1 cellular context compared by ENCODE assay signal in the genomic region with DNA sequence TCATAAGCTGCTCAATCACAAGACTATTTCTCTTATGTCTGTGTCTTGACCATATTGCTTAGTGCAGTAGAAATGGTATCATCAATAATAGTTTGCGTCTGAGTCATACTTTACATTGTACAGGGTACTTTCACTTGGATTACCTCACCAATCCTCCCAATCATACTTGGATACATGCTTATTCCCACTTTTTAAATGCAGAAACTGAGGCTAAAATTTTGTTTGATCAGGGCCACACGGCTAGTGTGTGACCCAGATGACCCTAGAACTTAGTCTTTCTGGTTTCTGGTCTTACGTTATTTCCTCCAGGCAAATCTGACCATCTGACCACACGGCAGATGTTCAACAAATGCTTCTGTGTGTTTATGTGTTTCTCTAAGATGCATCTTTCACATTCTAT.
TF ChIP-seq lines count a peak whose summit lies in the region.

No MANE protein-coding gene starts in this region.

TF ChIP-seq in GM12878, 131 proteins besides CTCF, POLR2A, EP300 and RAD21 (continues in another document):
- TF ChIP-seq YBX1 (IDR thresholded peaks at IDR 0.05) (no peak), KAT2A (conservative IDR thresholded peaks at IDR 0.05; ENCODE audit: control insufficient read depth, low read depth, low read length) (no peak), HDAC2 (IDR thresholded peaks at IDR 0.05) (no peak), ZSCAN29 (IDR thresholded peaks at IDR 0.05) (no peak), PML (IDR thresholded peaks at IDR 0.05; ENCODE audit: low read length) (no peak; the same call in 1 of the 2 replicates), CREB1 (IDR thresholded peaks at IDR 0.05; ENCODE audit: low read depth) (no peak), USF1 (IDR thresholded peaks at IDR 0.05; ENCODE audit: borderline replicate concordance, extremely low read length, insufficient read depth, low read depth, low read length) (no peak), YY1 (IDR thresholded peaks at IDR 0.05; ENCODE audit: low read depth, low read length) (no peak), JUND (IDR thresholded peaks at IDR 0.05; ENCODE audit: low read depth, low read length) (no peak), MTA2 (IDR thresholded peaks at IDR 0.05; ENCODE audit: low read depth) (no peak), FOXK2 (IDR thresholded peaks at IDR 0.05) (no peak), SMC3 (IDR thresholded peaks at IDR 0.05; ENCODE audit: borderline replicate concordance, low read length) (no peak), ATF3 (IDR thresholded peaks at IDR 0.05; ENCODE audit: borderline replicate concordance, extremely low read depth, low read depth, low read length) (no peak), RFX5 (IDR thresholded peaks at IDR 0.05; ENCODE audit: low read depth, low read length) (no peak), POLR2AphosphoS2 (IDR thresholded peaks at IDR 0.05; ENCODE audit: low read depth, low read length) (no peak), CREM (IDR thresholded peaks at IDR 0.05; ENCODE audit: low read depth) (peak; percentile 41), SIN3A (IDR thresholded peaks at IDR 0.05; ENCODE audit: low read depth, low read length) (no peak), NR2C1 (IDR thresholded peaks at IDR 0.05) (no peak), BHLHE40 (IDR thresholded peaks at IDR 0.05; ENCODE audit: borderline replicate concordance in 1 of 2, low read depth in 2 of 2, low read length in 1 of 2) (no peak), CHD4 (IDR thresholded peaks at IDR 0.05) (no peak), IKZF1 (conservative IDR thresholded peaks at IDR 0.05) (peak; percentile 80), KLF5 (IDR thresholded peaks at IDR 0.05; ENCODE audit: partially characterized antibody) (no peak), JUNB (IDR thresholded peaks at IDR 0.05) (peak; percentile 71), ESRRA (IDR thresholded peaks at IDR 0.05; ENCODE audit: low read length) (no peak), PAX8 (IDR thresholded peaks at IDR 0.05) (no peak), NFXL1 (IDR thresholded peaks at IDR 0.05; ENCODE audit: borderline replicate concordance) (no peak), EGR1 (IDR thresholded peaks at IDR 0.05; ENCODE audit: borderline replicate concordance in 1 of 2, low read depth in 2 of 2, low read length in 2 of 2) (no peak), WRNIP1 (IDR thresholded peaks at IDR 0.05; ENCODE audit: borderline replicate concordance, low read depth, low read length) (no peak), MXI1 (IDR thresholded peaks at IDR 0.05; ENCODE audit: low read depth, low read length) (no peak), POLR2AphosphoS5 (IDR thresholded peaks at IDR 0.05; ENCODE audit: low read length) (no peak), NFIC (IDR thresholded peaks at IDR 0.05; ENCODE audit: low read depth, low read length) (peak; percentile 71; the same call in 1 of the 2 replicates), RCOR1 (conservative IDR thresholded peaks at IDR 0.05; ENCODE audit: low read depth, low read length) (no peak), TBL1XR1 (IDR thresholded peaks at IDR 0.05; ENCODE audit: low read depth, low read length) (no peak), ATF7 (IDR thresholded peaks at IDR 0.05; ENCODE audit: low read depth) (peak; percentile 72), IKZF2 (IDR thresholded peaks at IDR 0.05) (peak; percentile 34; a peak in 1 of 4 replicates), EZH2 (IDR thresholded peaks at IDR 0.05; ENCODE audit: borderline replicate concordance, control insufficient read depth, low read depth, low read length) (no peak), POU2F2 (IDR thresholded peaks at IDR 0.05; ENCODE audit: borderline replicate concordance, low read depth, low read length) (no peak), ETV6 (conservative IDR thresholded peaks at IDR 0.05 in 1 of 2, IDR thresholded peaks at IDR 0.05 in 1 of 2; ENCODE audit: borderline replicate concordance in 1 of 2, low read depth in 1 of 2) (peak in 1 of 2 experiments; percentile 48; a peak in 1 of 4 replicates), NRF1 (conservative IDR thresholded peaks at IDR 0.05; ENCODE audit: low read depth, low read length) (no peak), BCL11A (IDR thresholded peaks at IDR 0.05; ENCODE audit: low read depth, low read length) (peak; percentile 71; the same call in 1 of the 2 replicates), LARP7 (IDR thresholded peaks at IDR 0.05) (no peak), GATAD2B (conservative IDR thresholded peaks at IDR 0.05; ENCODE audit: low read depth) (peak; percentile 57; the same call in 1 of the 2 replicates), E2F4 (IDR thresholded peaks at IDR 0.05; ENCODE audit: low read depth, low read length) (no peak), ZBTB11 (CRISPR knock-in tag; IDR thresholded peaks at IDR 0.05) (no peak), PAX5 (IDR thresholded peaks at IDR 0.05; ENCODE audit: borderline replicate concordance, low read depth, low read length) (no peak), ZNF24 (IDR thresholded peaks at IDR 0.05) (no peak), MAX (IDR thresholded peaks at IDR 0.05; ENCODE audit: low read depth, low read length) (no peak), NFYA (IDR thresholded peaks at IDR 0.05; ENCODE audit: borderline replicate concordance, low read depth, low read length) (no peak)
- TF ChIP-seq, protein P1, sequence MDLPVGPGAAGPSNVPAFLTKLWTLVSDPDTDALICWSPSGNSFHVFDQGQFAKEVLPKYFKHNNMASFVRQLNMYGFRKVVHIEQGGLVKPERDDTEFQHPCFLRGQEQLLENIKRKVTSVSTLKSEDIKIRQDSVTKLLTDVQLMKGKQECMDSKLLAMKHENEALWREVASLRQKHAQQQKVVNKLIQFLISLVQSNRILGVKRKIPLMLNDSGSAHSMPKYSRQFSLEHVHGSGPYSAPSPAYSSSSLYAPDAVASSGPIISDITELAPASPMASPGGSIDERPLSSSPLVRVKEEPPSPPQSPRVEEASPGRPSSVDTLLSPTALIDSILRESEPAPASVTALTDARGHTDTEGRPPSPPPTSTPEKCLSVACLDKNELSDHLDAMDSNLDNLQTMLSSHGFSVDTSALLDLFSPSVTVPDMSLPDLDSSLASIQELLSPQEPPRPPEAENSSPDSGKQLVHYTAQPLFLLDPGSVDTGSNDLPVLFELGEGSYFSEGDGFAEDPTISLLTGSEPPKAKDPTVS (IDR thresholded peaks at IDR 0.05; ENCODE audit: low read depth, low read length) = no peak
- TF ChIP-seq, protein P2, sequence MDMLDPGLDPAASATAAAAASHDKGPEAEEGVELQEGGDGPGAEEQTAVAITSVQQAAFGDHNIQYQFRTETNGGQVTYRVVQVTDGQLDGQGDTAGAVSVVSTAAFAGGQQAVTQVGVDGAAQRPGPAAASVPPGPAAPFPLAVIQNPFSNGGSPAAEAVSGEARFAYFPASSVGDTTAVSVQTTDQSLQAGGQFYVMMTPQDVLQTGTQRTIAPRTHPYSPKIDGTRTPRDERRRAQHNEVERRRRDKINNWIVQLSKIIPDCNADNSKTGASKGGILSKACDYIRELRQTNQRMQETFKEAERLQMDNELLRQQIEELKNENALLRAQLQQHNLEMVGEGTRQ (IDR thresholded peaks at IDR 0.05; ENCODE audit: borderline replicate concordance, low read depth, low read length) = no peak
- TF ChIP-seq, protein P3, sequence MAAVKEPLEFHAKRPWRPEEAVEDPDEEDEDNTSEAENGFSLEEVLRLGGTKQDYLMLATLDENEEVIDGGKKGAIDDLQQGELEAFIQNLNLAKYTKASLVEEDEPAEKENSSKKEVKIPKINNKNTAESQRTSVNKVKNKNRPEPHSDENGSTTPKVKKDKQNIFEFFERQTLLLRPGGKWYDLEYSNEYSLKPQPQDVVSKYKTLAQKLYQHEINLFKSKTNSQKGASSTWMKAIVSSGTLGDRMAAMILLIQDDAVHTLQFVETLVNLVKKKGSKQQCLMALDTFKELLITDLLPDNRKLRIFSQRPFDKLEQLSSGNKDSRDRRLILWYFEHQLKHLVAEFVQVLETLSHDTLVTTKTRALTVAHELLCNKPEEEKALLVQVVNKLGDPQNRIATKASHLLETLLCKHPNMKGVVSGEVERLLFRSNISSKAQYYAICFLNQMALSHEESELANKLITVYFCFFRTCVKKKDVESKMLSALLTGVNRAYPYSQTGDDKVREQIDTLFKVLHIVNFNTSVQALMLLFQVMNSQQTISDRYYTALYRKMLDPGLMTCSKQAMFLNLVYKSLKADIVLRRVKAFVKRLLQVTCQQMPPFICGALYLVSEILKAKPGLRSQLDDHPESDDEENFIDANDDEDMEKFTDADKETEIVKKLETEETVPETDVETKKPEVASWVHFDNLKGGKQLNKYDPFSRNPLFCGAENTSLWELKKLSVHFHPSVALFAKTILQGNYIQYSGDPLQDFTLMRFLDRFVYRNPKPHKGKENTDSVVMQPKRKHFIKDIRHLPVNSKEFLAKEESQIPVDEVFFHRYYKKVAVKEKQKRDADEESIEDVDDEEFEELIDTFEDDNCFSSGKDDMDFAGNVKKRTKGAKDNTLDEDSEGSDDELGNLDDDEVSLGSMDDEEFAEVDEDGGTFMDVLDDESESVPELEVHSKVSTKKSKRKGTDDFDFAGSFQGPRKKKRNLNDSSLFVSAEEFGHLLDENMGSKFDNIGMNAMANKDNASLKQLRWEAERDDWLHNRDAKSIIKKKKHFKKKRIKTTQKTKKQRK (IDR thresholded peaks at IDR 0.05; ENCODE audit: low read depth, low read length) = no peak
- TF ChIP-seq, protein P4, sequence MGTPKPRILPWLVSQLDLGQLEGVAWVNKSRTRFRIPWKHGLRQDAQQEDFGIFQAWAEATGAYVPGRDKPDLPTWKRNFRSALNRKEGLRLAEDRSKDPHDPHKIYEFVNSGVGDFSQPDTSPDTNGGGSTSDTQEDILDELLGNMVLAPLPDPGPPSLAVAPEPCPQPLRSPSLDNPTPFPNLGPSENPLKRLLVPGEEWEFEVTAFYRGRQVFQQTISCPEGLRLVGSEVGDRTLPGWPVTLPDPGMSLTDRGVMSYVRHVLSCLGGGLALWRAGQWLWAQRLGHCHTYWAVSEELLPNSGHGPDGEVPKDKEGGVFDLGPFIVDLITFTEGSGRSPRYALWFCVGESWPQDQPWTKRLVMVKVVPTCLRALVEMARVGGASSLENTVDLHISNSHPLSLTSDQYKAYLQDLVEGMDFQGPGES (IDR thresholded peaks at IDR 0.05) = no peak
- TF ChIP-seq, protein P5, sequence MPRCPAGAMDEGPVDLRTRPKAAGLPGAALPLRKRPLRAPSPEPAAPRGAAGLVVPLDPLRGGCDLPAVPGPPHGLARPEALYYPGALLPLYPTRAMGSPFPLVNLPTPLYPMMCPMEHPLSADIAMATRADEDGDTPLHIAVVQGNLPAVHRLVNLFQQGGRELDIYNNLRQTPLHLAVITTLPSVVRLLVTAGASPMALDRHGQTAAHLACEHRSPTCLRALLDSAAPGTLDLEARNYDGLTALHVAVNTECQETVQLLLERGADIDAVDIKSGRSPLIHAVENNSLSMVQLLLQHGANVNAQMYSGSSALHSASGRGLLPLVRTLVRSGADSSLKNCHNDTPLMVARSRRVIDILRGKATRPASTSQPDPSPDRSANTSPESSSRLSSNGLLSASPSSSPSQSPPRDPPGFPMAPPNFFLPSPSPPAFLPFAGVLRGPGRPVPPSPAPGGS (IDR thresholded peaks at IDR 0.05; ENCODE audit: borderline replicate concordance, insufficient read depth, low read depth, low read length, poor library complexity, severe bottlenecking) = no peak
- TF ChIP-seq, protein P6, sequence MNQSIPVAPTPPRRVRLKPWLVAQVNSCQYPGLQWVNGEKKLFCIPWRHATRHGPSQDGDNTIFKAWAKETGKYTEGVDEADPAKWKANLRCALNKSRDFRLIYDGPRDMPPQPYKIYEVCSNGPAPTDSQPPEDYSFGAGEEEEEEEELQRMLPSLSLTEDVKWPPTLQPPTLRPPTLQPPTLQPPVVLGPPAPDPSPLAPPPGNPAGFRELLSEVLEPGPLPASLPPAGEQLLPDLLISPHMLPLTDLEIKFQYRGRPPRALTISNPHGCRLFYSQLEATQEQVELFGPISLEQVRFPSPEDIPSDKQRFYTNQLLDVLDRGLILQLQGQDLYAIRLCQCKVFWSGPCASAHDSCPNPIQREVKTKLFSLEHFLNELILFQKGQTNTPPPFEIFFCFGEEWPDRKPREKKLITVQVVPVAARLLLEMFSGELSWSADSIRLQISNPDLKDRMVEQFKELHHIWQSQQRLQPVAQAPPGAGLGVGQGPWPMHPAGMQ (IDR thresholded peaks at IDR 0.05; ENCODE audit: borderline replicate concordance) = no peak
